ENCODE assay signal across 1 cellular context in the genomic region with DNA sequence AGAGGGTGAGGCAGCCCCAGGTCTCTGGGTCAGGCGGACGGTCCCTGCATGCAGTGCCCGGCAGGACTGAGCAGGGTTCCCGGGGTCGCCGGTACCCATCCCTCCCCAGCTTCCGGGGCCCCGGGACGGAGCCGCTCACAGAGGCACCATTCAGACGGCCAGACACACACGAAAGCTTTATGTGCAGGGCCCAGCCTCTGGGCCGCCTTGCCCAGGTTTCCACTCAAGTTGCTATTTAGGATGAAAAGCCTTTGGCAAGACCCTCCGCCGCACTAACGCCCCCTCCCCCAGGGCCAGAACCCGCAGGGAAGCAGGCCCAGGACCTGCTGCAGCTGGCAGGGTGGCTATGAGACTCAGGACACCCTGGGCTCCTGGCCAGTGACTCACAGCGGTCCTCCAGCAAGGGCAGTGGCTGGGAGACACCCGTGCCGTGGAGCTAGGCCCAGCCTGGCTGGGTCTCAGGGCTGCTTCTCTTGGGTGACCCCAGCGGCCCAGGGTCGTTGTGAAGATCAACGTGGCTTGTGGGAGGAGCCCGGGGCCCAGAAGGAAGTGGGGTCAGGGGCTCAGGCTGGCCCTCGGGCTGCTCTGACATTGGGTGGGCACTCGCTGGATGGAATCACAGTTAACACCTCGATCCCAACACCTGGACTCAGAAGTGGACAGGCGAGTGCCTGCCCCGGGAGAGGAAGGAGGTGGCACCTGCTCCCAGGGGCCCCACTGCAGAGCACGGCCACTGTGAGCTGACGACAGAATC.
TF ChIP-seq lines count a peak whose summit lies in the region.

No MANE protein-coding gene starts in this region.

TF ChIP-seq in WTC11, 78 proteins besides CTCF, POLR2A, EP300 and RAD21:
- TF ChIP-seq PREB (CRISPR knock-in tag; IDR thresholded peaks at IDR 0.05; ENCODE audit: borderline replicate concordance) = no peak
